24 cellular contexts compared by ENCODE assay signal in the genomic region with DNA sequence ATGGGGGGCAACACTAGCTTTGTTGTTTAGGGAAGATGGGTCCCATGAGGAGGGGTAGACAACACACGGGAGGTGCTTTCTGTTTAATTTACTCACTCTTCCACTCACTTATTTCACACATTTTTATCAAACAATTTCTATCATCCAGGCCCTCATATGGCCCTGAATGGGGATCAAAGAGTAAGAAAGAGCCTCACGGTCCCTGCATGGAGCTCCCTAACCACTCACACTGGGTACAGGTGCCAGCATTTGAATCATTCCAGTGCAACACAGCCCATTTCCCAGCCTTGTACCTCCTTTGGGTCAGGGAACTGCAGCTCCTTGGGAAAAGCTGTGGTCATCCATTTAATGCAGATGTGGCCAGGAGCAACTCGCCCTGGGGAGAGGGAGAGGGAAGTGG.
A peak's percentile ranks its signal among the peaks of the same experiment; 100 is the strongest.
DNase-seq lines count a peak whose midpoint lies in the region; ATAC-seq, FAIRE-seq and TF ChIP-seq lines count a peak whose summit lies in the region.
"Had no signal": no experiment of that assay in that cellular context is flagged by ENCODE, and none has a peak within 500 bp of the region (broad histone marks: within the 10 kb centered on the region; RNA-seq: fewer than 3 reads in every experiment).

No MANE protein-coding gene starts in this region.

- no peak overlapping the region for H3K23ac ChIP-seq in H1 (ENCODE audit: insufficient read length)

- H3K4me2 ChIP-seq in H1 (ENCODE audit: insufficient read depth in 1 of 2, low read depth in 2 of 2, low read length in 2 of 2) (no peak overlapping the region), osteoblast (ENCODE audit: insufficient read depth, low read length) (no peak overlapping the region)
- H3K4me2 ChIP-seq: BLaER1 had no signal

- H3K14ac ChIP-seq in H1 (ENCODE audit: insufficient read length) = no peak overlapping the region

- no peak overlapping the region for H2BK120ac ChIP-seq in H1 (replicated peaks; ENCODE audit: low read depth, low read length)

- H3K4me3 Mint-ChIP-seq in nephron = no peak overlapping the region
- H3K4me3 Mint-ChIP-seq: B cell; CD4-positive, CD25-positive, alpha-beta regulatory T cell; CD8-positive, alpha-beta T cell; H9 had no signal

- peak overlapping the region; percentile 75; the same call in 1 of the 2 replicates for H4K8ac ChIP-seq in H1 (ENCODE audit: extremely low read depth, insufficient read depth, low read length)

- no peaks in the 10 kb centered on the region for H3K23me2 ChIP-seq in H1 (ENCODE audit: low read depth, low read length)

- no peak overlapping the region for H3K56ac ChIP-seq in H1 (replicated peaks; ENCODE audit: insufficient read length, low read depth, low read length)

- no peak for FAIRE-seq in H1 (lab: Jason Lieb, UNC)
- FAIRE-seq: A204.1, GM12878, GM19239 had no signal

- no peak for TF ChIP-seq RAD21 in H1 (IDR thresholded peaks at IDR 0.05 in 1 of 2, conservative IDR thresholded peaks at IDR 0.05 in 1 of 2; ENCODE audit: low read depth in 2 of 2, low read length in 2 of 2)

- CTCF ChIA-PET in H1 (lab: Charles Lee; ENCODE audit: partially characterized antibody) = interaction anchor here (0.8 kb wide), 1 partner anchor 125 kb away, joined by 3 read pairs; no protein-coding TSS in a partner anchor

- no peaks in the 10 kb centered on the region for H3K79me2 ChIP-seq in H1 (ENCODE audit: control insufficient read depth in 1 of 2, insufficient read depth in 2 of 2, low read length in 2 of 2)
- H3K79me2 ChIP-seq in osteoblast (ENCODE audit: insufficient read depth, low read length) = no peaks in the 10 kb centered on the region

- intact Hi-C loops in cardiac septum (cut with DNase I) = no loop called here
- intact Hi-C loops in Right ventricle myocardium superior (cut with DNase I) = no loop called here

- H3K4me1 Mint-ChIP-seq in nephron = peaks cover 28% of the 10 kb centered on the region
- H3K4me1 Mint-ChIP-seq: B cell; CD4-positive, CD25-positive, alpha-beta regulatory T cell had no signal

- DNase-seq in cardiac septum (ENCODE audit: low spot score) = peak; percentile 31
- no peak for DNase-seq in Right ventricle myocardium superior
- DNase-seq in H1 (ENCODE audit: low read depth in 1 of 2, low spot score in 2 of 2) = no peak
- peak; percentile 52 for DNase-seq in osteoblast (ENCODE audit: insufficient read length, low spot score, missing footprints)
- DNase-seq in left lobe of liver (ENCODE audit: low spot score) = no peak
- no peak for DNase-seq in iPS-NIHi7 (ENCODE audit: extremely low spot score)
- no peak for DNase-seq in activated naive CD4-positive, alpha-beta T cell treated with anti-CD3 and anti-CD28 coated beads, Interleukin-2, amount 50 U/mL, for 16 hours
- DNase-seq: Caco-2; CD4-positive, CD25-positive, alpha-beta regulatory T cell; CD8-positive, alpha-beta T cell; DMS153; DND-41; GDM1; GM23248 had no signal

- no peak overlapping the region for H2AK5ac ChIP-seq in H1 (ENCODE audit: low read depth, low read length)

- H3K27ac ChIP-seq in H1 (ENCODE audit: low read depth, low read length) = no peak overlapping the region
- no peak overlapping the region for H3K27ac ChIP-seq in osteoblast (ENCODE audit: low read depth, low read length)
- H3K27ac ChIP-seq: 22Rv1, BLaER1, C4-2B, GM23248 had no signal

- no peaks in the 10 kb centered on the region for H3K36me3 Mint-ChIP-seq in nephron (ENCODE audit: low read depth)
- H3K36me3 Mint-ChIP-seq: CD4-positive, CD25-positive, alpha-beta regulatory T cell; CD8-positive, alpha-beta T cell had no signal

- H3K9me3 Mint-ChIP-seq in nephron = peaks cover 3% of the 10 kb centered on the region
- H3K9me3 Mint-ChIP-seq: CD4-positive, CD25-positive, alpha-beta regulatory T cell; CD8-positive, alpha-beta T cell had no signal

- no peak for TF ChIP-seq CTCF in H1 (IDR thresholded peaks at IDR 0.05; ENCODE audit: control extremely low read depth in 1 of 3, insufficient read depth in 1 of 3, low read depth in 1 of 3, low read length in 3 of 3)
- TF ChIP-seq CTCF in nephron (IDR thresholded peaks at IDR 0.05; ENCODE audit: unreplicated experiment in 3 of 3) = no peak
- no peak for TF ChIP-seq CTCF in osteoblast (IDR thresholded peaks at IDR 0.05; ENCODE audit: extremely low read depth, low read depth, low read length)

- peaks cover 6% of the 10 kb centered on the region for H3K27me3 Mint-ChIP-seq in nephron (ENCODE audit: low read depth)
- H3K27me3 Mint-ChIP-seq: B cell had no signal

- no peak overlapping the region for H2BK20ac ChIP-seq in H1 (ENCODE audit: low read length)

- H3K36me3 ChIP-seq in H1 (ENCODE audit: control insufficient read depth in 2 of 4, insufficient read depth in 4 of 4, low read length in 3 of 4) = no peaks in the 10 kb centered on the region
- H3K36me3 ChIP-seq in osteoblast (ENCODE audit: insufficient read depth, low read length) = no peaks in the 10 kb centered on the region
- H3K36me3 ChIP-seq: BLaER1 had no signal

- TF ChIP-seq EP300 in H1 (IDR thresholded peaks at IDR 0.05; ENCODE audit: borderline replicate concordance in 1 of 2, low read depth in 2 of 2, low read length in 2 of 2) = no peak

- POLR2A ChIA-PET in H1 (lab: Charles Lee; ENCODE audit: partially characterized antibody) = no interaction called here

- no peak for TF ChIP-seq POLR2A in H1 (IDR thresholded peaks at IDR 0.05; ENCODE audit: control extremely low read depth in 1 of 2, low read depth in 2 of 2, low read length in 2 of 2)

- H3K79me1 ChIP-seq in H1 (ENCODE audit: low read depth, low read length) = no peaks in the 10 kb centered on the region

- H3K4me3 ChIP-seq in H1 (ENCODE audit: extremely low read depth in 1 of 4, insufficient read depth in 2 of 4, low read depth in 3 of 4, low read length in 4 of 4) (no peak overlapping the region), osteoblast (ENCODE audit: insufficient read depth, low read length) (no peak overlapping the region)
- H3K4me3 ChIP-seq: BLaER1, GM12878, GM23248 had no signal

- H3K9me3 ChIP-seq in H1 (ENCODE audit: insufficient read depth in 2 of 2, low read depth in 1 of 2, low read length in 1 of 2) (peaks cover 5 to 7% of the 10 kb centered on the region in 2 experiments; a peak in 2 of 4 replicates), osteoblast (ENCODE audit: low read depth, low read length) (no peaks in the 10 kb centered on the region)

- H4K20me1 ChIP-seq in H1 (replicated peaks in 1 of 2; ENCODE audit: control insufficient read depth in 1 of 2, insufficient read depth in 2 of 2, low read length in 2 of 2) (no peaks in the 10 kb centered on the region), osteoblast (ENCODE audit: insufficient read depth, low read length) (no peaks in the 10 kb centered on the region)
- H4K20me1 ChIP-seq: BLaER1 had no signal

- no peak overlapping the region for H3K18ac ChIP-seq in H1 (ENCODE audit: extremely low read depth, low read length)

- H4K91ac ChIP-seq in H1 (replicated peaks; ENCODE audit: insufficient read length, low read length) = no peak overlapping the region

- 86% methylated on average over 3 of the region's 3 CpGs; no CpG with 5 or more reads in 1 of the 2 experiments for WGBS in H1 (ENCODE audit: extremely low coverage in 1 of 2, insufficient coverage in 1 of 2, insufficient read length in 1 of 2, insufficient replicate concordance in 2 of 2, low coverage in 1 of 2, low lambda C conversion rate in 2 of 2, missing lambda C conversion rate in 1 of 2), 2 experiments

- H3K27me3 ChIP-seq in H1 (replicated peaks in 1 of 4; ENCODE audit: control insufficient read depth in 3 of 4, extremely low read depth in 1 of 4, insufficient read depth in 3 of 4, low read length in 3 of 4) = no peaks in the 10 kb centered on the region
- H3K27me3 ChIP-seq in osteoblast (ENCODE audit: insufficient read depth, low read length) = no peaks in the 10 kb centered on the region
- H3K27me3 ChIP-seq: BLaER1 had no signal

- no peak overlapping the region for H2BK5ac ChIP-seq in H1 (ENCODE audit: low read depth, low read length)

- H2AFZ ChIP-seq in H1 (ENCODE audit: low read length) (no peak overlapping the region), osteoblast (ENCODE audit: low read length) (no peak overlapping the region)
- H2AFZ ChIP-seq: GM23248 had no signal

- H2BK12ac ChIP-seq in H1 (ENCODE audit: low read depth, low read length) = no peak overlapping the region

- H2BK15ac ChIP-seq in H1 (ENCODE audit: low read length) = no peak overlapping the region

- peak overlapping the region; percentile 4 to 75 (median 68) for H3K27ac Mint-ChIP-seq in nephron
- H3K27ac Mint-ChIP-seq: B cell; CD4-positive, CD25-positive, alpha-beta regulatory T cell; CD8-positive, alpha-beta T cell had no signal

- H4K5ac ChIP-seq in H1 (ENCODE audit: insufficient read length, low read depth, low read length) = no peak overlapping the region

- H3K9ac ChIP-seq in H1 (replicated peaks in 1 of 4; ENCODE audit: extremely low read depth in 1 of 4, low read depth in 3 of 4, low read length in 3 of 4) = no peak overlapping the region
- H3K9ac ChIP-seq: BLaER1, GM23248 had no signal

- no peak for ATAC-seq in Right ventricle myocardium superior (ENCODE audit: poor library complexity)
- ATAC-seq in left lobe of liver = no peak
- ATAC-seq: CD8-positive, alpha-beta T cell; GM12878; HCT116 had no signal

- no peaks in the 10 kb centered on the region for H3K4me1 ChIP-seq in H1 (replicated peaks in 1 of 4; ENCODE audit: control insufficient read depth in 3 of 4, insufficient read depth in 4 of 4, low read length in 3 of 4)
- no peaks in the 10 kb centered on the region for H3K4me1 ChIP-seq in osteoblast (ENCODE audit: insufficient read depth, low read length)
- H3K4me1 ChIP-seq: BLaER1, Caco-2 had no signal

- H3K4ac ChIP-seq in H1 (replicated peaks; ENCODE audit: insufficient read length, low read depth, low read length) = no peak overlapping the region

TF ChIP-seq in H1, 55 proteins besides CTCF, POLR2A, EP300 and RAD21 (continues in another document):
- TF ChIP-seq CBX5 (IDR thresholded peaks at IDR 0.05; ENCODE audit: low read depth, low read length) (no peak), RFX5 (IDR thresholded peaks at IDR 0.05; ENCODE audit: borderline replicate concordance, low read depth, low read length) (no peak), SIX5 (IDR thresholded peaks at IDR 0.05; ENCODE audit: low read depth, low read length) (no peak), BRCA1 (IDR thresholded peaks at IDR 0.05; ENCODE audit: low read depth, low read length) (no peak), SP1 (IDR thresholded peaks at IDR 0.05; ENCODE audit: low read depth, low read length) (no peak), CREB1 (IDR thresholded peaks at IDR 0.05) (no peak)
- TF ChIP-seq, protein P1, sequence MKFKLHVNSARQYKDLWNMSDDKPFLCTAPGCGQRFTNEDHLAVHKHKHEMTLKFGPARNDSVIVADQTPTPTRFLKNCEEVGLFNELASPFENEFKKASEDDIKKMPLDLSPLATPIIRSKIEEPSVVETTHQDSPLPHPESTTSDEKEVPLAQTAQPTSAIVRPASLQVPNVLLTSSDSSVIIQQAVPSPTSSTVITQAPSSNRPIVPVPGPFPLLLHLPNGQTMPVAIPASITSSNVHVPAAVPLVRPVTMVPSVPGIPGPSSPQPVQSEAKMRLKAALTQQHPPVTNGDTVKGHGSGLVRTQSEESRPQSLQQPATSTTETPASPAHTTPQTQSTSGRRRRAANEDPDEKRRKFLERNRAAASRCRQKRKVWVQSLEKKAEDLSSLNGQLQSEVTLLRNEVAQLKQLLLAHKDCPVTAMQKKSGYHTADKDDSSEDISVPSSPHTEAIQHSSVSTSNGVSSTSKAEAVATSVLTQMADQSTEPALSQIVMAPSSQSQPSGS (IDR thresholded peaks at IDR 0.05; ENCODE audit: low read length) = no peak

Comparison
In these comparisons a context has a peak if more than half of its experiments do, and no peak if none do; other contexts are left out.
1. DNase-seq: peak in cardiac septum (single experiment) and osteoblast (single experiment); none in Right ventricle myocardium superior (single experiment), H1 (0 of 2), left lobe of liver (single experiment), iPS-NIHi7 (single experiment) and activated naive CD4-positive, alpha-beta T cell treated with anti-CD3 and anti-CD28 coated beads, Interleukin-2, amount 50 U/mL, for 16 hours (single experiment).